Comparison of ENCODE assay signal across 31 cellular contexts in the genomic region with DNA sequence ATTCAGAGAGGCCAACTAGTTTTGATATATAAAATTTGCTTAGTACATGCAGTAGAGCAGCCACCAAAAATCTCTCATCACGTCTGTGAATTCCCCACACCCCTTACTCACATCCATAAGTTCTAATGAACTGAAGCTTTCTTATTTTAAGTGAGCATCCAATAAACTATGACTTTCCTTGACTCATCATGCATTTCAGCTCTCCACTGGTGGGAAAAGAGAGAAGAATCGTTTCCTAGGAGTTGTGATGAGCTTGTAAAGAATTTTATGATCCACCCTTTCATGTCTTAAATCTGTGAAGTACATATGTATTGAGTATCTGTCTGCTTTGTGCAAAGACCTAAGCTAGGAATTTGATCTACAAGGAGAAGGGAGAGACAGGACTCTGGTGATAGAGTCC.
"Had no signal": no experiment of that assay in that cellular context is flagged by ENCODE, and none has a peak within 500 bp of the region (broad histone marks: within the 10 kb centered on the region; RNA-seq: fewer than 3 reads in every experiment).

No MANE protein-coding gene starts in this region.

- H3K27me3 ChIP-seq: ascending aorta, brain microvascular endothelial cell, dorsolateral prefrontal cortex, gastrocnemius medialis, heart left ventricle had no signal

- FAIRE-seq: bronchial epithelial cell had no signal

- H3K36me3 ChIP-seq: ascending aorta, brain microvascular endothelial cell, gastrocnemius medialis, heart left ventricle had no signal

- H3K4me1 ChIP-seq: ascending aorta, foreskin keratinocyte had no signal

- ATAC-seq: activated naive CD4-positive, alpha-beta T cell treated with anti-CD3 and anti-CD28 coated beads, Interleukin-2, amount 50 U/mL, for 72 hours; activated T-cell treated with anti-CD3 and anti-CD28 coated beads, Interleukin-2, amount 50 U/mL, for 72 hours; esophagus mucosa; foreskin keratinocyte; gastrocnemius medialis; heart left ventricle; WTC11 had no signal

- H3K4me1 Mint-ChIP-seq: activated naive CD4-positive, alpha-beta T cell treated with anti-CD3 and anti-CD28 coated beads, Interleukin-2, amount 10 ng/mL, durations not matched to agents 7 days and 5 days; activated naive CD8-positive, alpha-beta T cell treated with anti-CD3 and anti-CD28 coated beads, Interleukin-2, amount 10 ng/mL, durations not matched to agents 7 days and 5 days had no signal

- H3K9me3 ChIP-seq: ascending aorta, gastrocnemius medialis had no signal

- H3K9me3 Mint-ChIP-seq: activated CD4-positive, alpha-beta memory T cell treated with anti-CD3 and anti-CD28 coated beads, Interleukin-2, amount 10 ng/mL, durations not matched to agents 7 days and 5 days; activated CD4-positive, alpha-beta T cell treated with anti-CD3 and anti-CD28 coated beads, Interleukin-2, amount 10 ng/mL, durations not matched to agents 7 days and 5 days; activated naive CD4-positive, alpha-beta T cell treated with anti-CD3 and anti-CD28 coated beads, Interleukin-2, amount 10 ng/mL, durations not matched to agents 7 days and 5 days; activated naive CD8-positive, alpha-beta T cell treated with anti-CD3 and anti-CD28 coated beads, Interleukin-2, amount 10 ng/mL, durations not matched to agents 7 days and 5 days; activated T-cell treated with anti-CD3 and anti-CD28 coated beads, Interleukin-2, amount 50 U/mL, for 24 hours; activated T-cell treated with anti-CD3 and anti-CD28 coated beads, Interleukin-2, amount 50 U/mL, for 72 hours; central memory CD8-positive, alpha-beta T cell; dendritic cell treated with granulocyte-macrophage colony-stimulating factor and Interleukin-4, amounts not matched to agents 40 ng/mL and 50 ng/mL, for 4 days; endodermal cell; WTC11 had no signal

- DNase-seq: activated CD4-positive, alpha-beta memory T cell treated with anti-CD3 and anti-CD28 coated beads, Interleukin-2, amount 10 ng/mL, durations not matched to agents 7 days and 5 days; activated CD4-positive, alpha-beta T cell treated with anti-CD3 and anti-CD28 coated beads for 1 hour; activated CD4-positive, alpha-beta T cell treated with anti-CD3 and anti-CD28 coated beads for 4 hours; activated CD4-positive, alpha-beta T cell treated with anti-CD3 and anti-CD28 coated beads, Interleukin-2, amount 10 ng/mL, durations not matched to agents 7 days and 5 days; activated CD4-positive, alpha-beta T cell treated with anti-CD3 and anti-CD28 coated beads, Interleukin-2, amount 50 U/mL, for 4 hours; activated CD8-positive, alpha-beta memory T cell treated with anti-CD3 and anti-CD28 coated beads, Interleukin-2, amount 50 U/mL, for 48 hours; activated gamma-delta T cell; activated naive CD4-positive, alpha-beta T cell; activated naive CD4-positive, alpha-beta T cell treated with anti-CD3 and anti-CD28 coated beads, Interleukin-2, amount 10 ng/mL, durations not matched to agents 7 days and 5 days; activated naive CD8-positive, alpha-beta T cell treated with anti-CD3 and anti-CD28 coated beads, Interleukin-2, amount 10 ng/mL, durations not matched to agents 7 days and 5 days; activated T-cell treated with anti-CD3 and anti-CD28 coated beads for 4 hours; activated T-cell treated with anti-CD3 and anti-CD28 coated beads, Interleukin-2, amount 50 U/mL, for 24 hours; activated T-cell treated with anti-CD3 and anti-CD28 coated beads, Interleukin-2, amount 50 U/mL, for 72 hours; brain microvascular endothelial cell; dorsolateral prefrontal cortex; effector memory CD4-positive, alpha-beta T cell; foreskin keratinocyte; gastrocnemius medialis; glutamatergic neuron; heart left ventricle; T-helper 2 cell had no signal

- H3K4me3 ChIP-seq: ascending aorta, coronary artery, dorsolateral prefrontal cortex, gastrocnemius medialis, heart left ventricle had no signal

- H3K27me3 Mint-ChIP-seq: activated naive CD4-positive, alpha-beta T cell treated with anti-CD3 and anti-CD28 coated beads, Interleukin-2, amount 10 ng/mL, durations not matched to agents 7 days and 5 days; activated naive CD8-positive, alpha-beta T cell treated with anti-CD3 and anti-CD28 coated beads, Interleukin-2, amount 10 ng/mL, durations not matched to agents 7 days and 5 days; dendritic cell treated with granulocyte-macrophage colony-stimulating factor and Interleukin-4, amounts not matched to agents 40 ng/mL and 50 ng/mL, for 4 days had no signal

- H3K27ac ChIP-seq: ascending aorta, brain microvascular endothelial cell, coronary artery, dorsolateral prefrontal cortex, foreskin keratinocyte, heart left ventricle, VCaP had no signal

- H3K36me3 Mint-ChIP-seq: activated naive CD4-positive, alpha-beta T cell treated with anti-CD3 and anti-CD28 coated beads, Interleukin-2, amount 10 ng/mL, durations not matched to agents 7 days and 5 days; activated naive CD4-positive, alpha-beta T cell treated with anti-CD3 and anti-CD28 coated beads, Interleukin-2, amount 50 U/mL, for 72 hours; activated naive CD8-positive, alpha-beta T cell treated with anti-CD3 and anti-CD28 coated beads, Interleukin-2, amount 10 ng/mL, durations not matched to agents 7 days and 5 days; WTC11 had no signal

- H3K27ac Mint-ChIP-seq: activated CD4-positive, alpha-beta memory T cell treated with anti-CD3 and anti-CD28 coated beads, Interleukin-2, amount 10 ng/mL, durations not matched to agents 7 days and 5 days; activated CD4-positive, alpha-beta T cell treated with anti-CD3 and anti-CD28 coated beads, Interleukin-2, amount 10 ng/mL, durations not matched to agents 7 days and 5 days; activated naive CD4-positive, alpha-beta T cell treated with anti-CD3 and anti-CD28 coated beads, Interleukin-2, amount 10 ng/mL, durations not matched to agents 7 days and 5 days; activated naive CD4-positive, alpha-beta T cell treated with anti-CD3 and anti-CD28 coated beads, Interleukin-2, amount 50 U/mL, for 72 hours; activated naive CD8-positive, alpha-beta T cell treated with anti-CD3 and anti-CD28 coated beads, Interleukin-2, amount 10 ng/mL, durations not matched to agents 7 days and 5 days; activated T-cell treated with anti-CD3 and anti-CD28 coated beads, Interleukin-2, amount 50 U/mL, for 24 hours; activated T-cell treated with anti-CD3 and anti-CD28 coated beads, Interleukin-2, amount 50 U/mL, for 72 hours; dendritic cell treated with granulocyte-macrophage colony-stimulating factor and Interleukin-4, amounts not matched to agents 40 ng/mL and 50 ng/mL, for 4 days; endodermal cell; WTC11 had no signal

- H3K4me3 Mint-ChIP-seq: activated CD4-positive, alpha-beta memory T cell treated with anti-CD3 and anti-CD28 coated beads, Interleukin-2, amount 10 ng/mL, durations not matched to agents 7 days and 5 days; activated CD4-positive, alpha-beta T cell treated with anti-CD3 and anti-CD28 coated beads, Interleukin-2, amount 10 ng/mL, durations not matched to agents 7 days and 5 days; activated naive CD4-positive, alpha-beta T cell treated with anti-CD3 and anti-CD28 coated beads, Interleukin-2, amount 10 ng/mL, durations not matched to agents 7 days and 5 days; activated naive CD8-positive, alpha-beta T cell treated with anti-CD3 and anti-CD28 coated beads, Interleukin-2, amount 10 ng/mL, durations not matched to agents 7 days and 5 days; activated T-cell treated with anti-CD3 and anti-CD28 coated beads, Interleukin-2, amount 50 U/mL, for 24 hours; activated T-cell treated with anti-CD3 and anti-CD28 coated beads, Interleukin-2, amount 50 U/mL, for 72 hours; central memory CD8-positive, alpha-beta T cell; dendritic cell treated with granulocyte-macrophage colony-stimulating factor and Interleukin-4, amounts not matched to agents 40 ng/mL and 50 ng/mL, for 4 days; endodermal cell; WTC11 had no signal
